In the genomic region with DNA sequence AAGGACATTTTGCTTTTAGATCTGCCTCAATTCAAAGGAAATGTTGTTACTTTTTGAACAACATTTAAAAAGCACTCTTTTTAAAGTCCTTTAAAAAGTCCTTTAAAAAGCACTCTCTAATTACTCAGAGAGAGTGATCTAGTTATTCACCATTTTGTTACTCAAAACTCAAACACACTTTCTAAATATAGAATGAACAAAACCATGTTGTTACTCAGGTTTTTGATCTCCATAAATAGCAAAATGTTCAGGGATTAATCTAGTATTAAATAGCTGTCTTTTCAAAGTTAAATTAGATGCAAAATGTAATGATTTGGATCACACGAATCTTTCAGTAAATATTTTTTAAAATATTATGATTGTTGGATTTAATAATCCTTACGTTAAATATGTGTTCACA, we compare ENCODE assay signal across 1 cellular context.
TF ChIP-seq lines count a peak whose summit lies in the region.

No MANE protein-coding gene starts in this region.

TF ChIP-seq in SK-N-SH, 30 proteins besides CTCF, POLR2A, EP300 and RAD21 (continued from another document):
- TF ChIP-seq, protein P1, sequence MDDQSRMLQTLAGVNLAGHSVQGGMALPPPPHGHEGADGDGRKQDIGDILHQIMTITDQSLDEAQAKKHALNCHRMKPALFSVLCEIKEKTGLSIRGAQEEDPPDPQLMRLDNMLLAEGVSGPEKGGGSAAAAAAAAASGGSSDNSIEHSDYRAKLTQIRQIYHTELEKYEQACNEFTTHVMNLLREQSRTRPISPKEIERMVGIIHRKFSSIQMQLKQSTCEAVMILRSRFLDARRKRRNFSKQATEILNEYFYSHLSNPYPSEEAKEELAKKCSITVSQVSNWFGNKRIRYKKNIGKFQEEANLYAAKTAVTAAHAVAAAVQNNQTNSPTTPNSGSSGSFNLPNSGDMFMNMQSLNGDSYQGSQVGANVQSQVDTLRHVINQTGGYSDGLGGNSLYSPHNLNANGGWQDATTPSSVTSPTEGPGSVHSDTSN (IDR thresholded peaks at IDR 0.05) = no peak
- no peak for TF ChIP-seq GABPA (IDR thresholded peaks at IDR 0.05; ENCODE audit: low read depth)
- TF ChIP-seq, protein P2, sequence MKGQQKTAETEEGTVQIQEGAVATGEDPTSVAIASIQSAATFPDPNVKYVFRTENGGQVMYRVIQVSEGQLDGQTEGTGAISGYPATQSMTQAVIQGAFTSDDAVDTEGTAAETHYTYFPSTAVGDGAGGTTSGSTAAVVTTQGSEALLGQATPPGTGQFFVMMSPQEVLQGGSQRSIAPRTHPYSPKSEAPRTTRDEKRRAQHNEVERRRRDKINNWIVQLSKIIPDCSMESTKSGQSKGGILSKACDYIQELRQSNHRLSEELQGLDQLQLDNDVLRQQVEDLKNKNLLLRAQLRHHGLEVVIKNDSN (IDR thresholded peaks at IDR 0.05; ENCODE audit: borderline replicate concordance, low read depth) = no peak
- no peak for TF ChIP-seq USF2 (IDR thresholded peaks at IDR 0.05; ENCODE audit: borderline replicate concordance, low read depth, low read length)
- no peak for TF ChIP-seq FOXM1 (IDR thresholded peaks at IDR 0.05; ENCODE audit: low read depth)
- TF ChIP-seq NRF1 (IDR thresholded peaks at IDR 0.05; ENCODE audit: low read depth, low read length) = no peak
- no peak for TF ChIP-seq RCOR1 (IDR thresholded peaks at IDR 0.05; ENCODE audit: low read length)
- TF ChIP-seq, protein P3, sequence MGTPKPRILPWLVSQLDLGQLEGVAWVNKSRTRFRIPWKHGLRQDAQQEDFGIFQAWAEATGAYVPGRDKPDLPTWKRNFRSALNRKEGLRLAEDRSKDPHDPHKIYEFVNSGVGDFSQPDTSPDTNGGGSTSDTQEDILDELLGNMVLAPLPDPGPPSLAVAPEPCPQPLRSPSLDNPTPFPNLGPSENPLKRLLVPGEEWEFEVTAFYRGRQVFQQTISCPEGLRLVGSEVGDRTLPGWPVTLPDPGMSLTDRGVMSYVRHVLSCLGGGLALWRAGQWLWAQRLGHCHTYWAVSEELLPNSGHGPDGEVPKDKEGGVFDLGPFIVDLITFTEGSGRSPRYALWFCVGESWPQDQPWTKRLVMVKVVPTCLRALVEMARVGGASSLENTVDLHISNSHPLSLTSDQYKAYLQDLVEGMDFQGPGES (IDR thresholded peaks at IDR 0.05; ENCODE audit: low read depth, low read length) = no peak
- TF ChIP-seq GATA2 (CRISPR knock-in tag; IDR thresholded peaks at IDR 0.05) = no peak
- TF ChIP-seq TEAD4 (IDR thresholded peaks at IDR 0.05; ENCODE audit: borderline replicate concordance, insufficient read depth) = no peak
- no peak for TF ChIP-seq NFIC (IDR thresholded peaks at IDR 0.05; ENCODE audit: borderline replicate concordance)
- TF ChIP-seq MXI1 (IDR thresholded peaks at IDR 0.05; ENCODE audit: low read depth, low read length) = no peak
- TF ChIP-seq POLR2AphosphoS5 (IDR thresholded peaks at IDR 0.05; ENCODE audit: low read depth, low read length) = no peak
- no peak for TF ChIP-seq SIN3A (IDR thresholded peaks at IDR 0.05; ENCODE audit: borderline replicate concordance, low read depth, low read length)
- TF ChIP-seq EZH2phosphoT487 (IDR thresholded peaks at IDR 0.05; ENCODE audit: borderline replicate concordance, low read depth) = no peak
- no peak for TF ChIP-seq RFX5 (IDR thresholded peaks at IDR 0.05; ENCODE audit: low read length)
